ENCODE assay signal across 12 cellular contexts in the genomic region with DNA sequence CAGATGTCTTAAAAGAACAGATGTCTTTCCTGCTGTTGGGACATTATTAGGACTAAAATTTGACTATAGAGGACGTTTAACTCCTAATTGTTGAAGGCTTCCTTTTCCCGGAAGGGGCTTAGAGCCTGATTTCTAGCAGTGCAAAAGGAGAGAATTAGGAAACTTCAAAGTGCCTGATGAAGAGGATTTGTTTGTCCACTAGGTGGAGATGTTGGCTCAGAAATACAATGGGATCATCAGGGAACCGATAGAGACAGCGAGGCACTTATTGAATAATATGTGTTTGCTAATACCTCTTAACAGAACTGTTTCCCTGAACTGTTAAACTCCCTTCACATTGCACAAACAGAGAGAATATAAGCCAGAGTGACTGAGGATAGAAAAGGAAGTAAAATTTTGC.
DNase-seq lines count a peak whose midpoint lies in the region; ATAC-seq and TF ChIP-seq lines count a peak whose summit lies in the region.
"Had no signal": no experiment of that assay in that cellular context is flagged by ENCODE, and none has a peak within 500 bp of the region (broad histone marks: within the 10 kb centered on the region; RNA-seq: fewer than 3 reads in every experiment).

No MANE protein-coding gene starts in this region.

- H3K9me2 ChIP-seq in DOHH2 (replicated peaks; ENCODE audit: control insufficient read depth, low read length) = no peaks in the 10 kb centered on the region

- peak overlapping the region; percentile 63 for H3K27ac Mint-ChIP-seq in activated naive CD8-positive, alpha-beta T cell treated with anti-CD3 and anti-CD28 coated beads, Interleukin-2, amount 50 U/mL, for 24 hours
- peak overlapping the region in 2 of 10 donors; percentile 3 to 26 for H3K27ac Mint-ChIP-seq in naive thymus-derived CD8-positive, alpha-beta T cell

- H3K79me2 ChIP-seq in DOHH2 (ENCODE audit: control insufficient read depth, low read length) = no peaks in the 10 kb centered on the region

- no peak overlapping the region for H3K4me3 Mint-ChIP-seq in activated naive CD8-positive, alpha-beta T cell treated with anti-CD3 and anti-CD28 coated beads, Interleukin-2, amount 50 U/mL, for 24 hours
- peak overlapping the region in 5 of 10 donors; percentile 9 to 77 (median 66) for H3K4me3 Mint-ChIP-seq in naive thymus-derived CD8-positive, alpha-beta T cell

- no peak overlapping the region for H3K4me3 ChIP-seq in DOHH2 (ENCODE audit: low read length)
- H3K4me3 ChIP-seq: K562 had no signal

- H3K9me3 ChIP-seq in DOHH2 (ENCODE audit: control insufficient read depth, insufficient read depth, low read length) = no peaks in the 10 kb centered on the region

- POLR2A ChIA-PET in naive thymus-derived CD8-positive, alpha-beta T cell (lab: Charles Lee) = interaction anchor here (0.6 to 2.2 kb wide), 2 partner anchors 48 to 69 kb away, joined by 3 to 15 read pairs; no protein-coding TSS in a partner anchor

- H3K4me1 Mint-ChIP-seq in activated naive CD8-positive, alpha-beta T cell treated with anti-CD3 and anti-CD28 coated beads, Interleukin-2, amount 50 U/mL, for 24 hours = peaks cover 15% of the 10 kb centered on the region
- peaks cover 28 to 47% (median 39%) of the 10 kb centered on the region in 4 donors for H3K4me1 Mint-ChIP-seq in naive thymus-derived CD8-positive, alpha-beta T cell

- no peaks in the 10 kb centered on the region for H3K36me3 Mint-ChIP-seq in activated naive CD8-positive, alpha-beta T cell treated with anti-CD3 and anti-CD28 coated beads, Interleukin-2, amount 50 U/mL, for 24 hours (ENCODE audit: low read depth)
- H3K36me3 Mint-ChIP-seq in naive thymus-derived CD8-positive, alpha-beta T cell = peaks cover 0 to 13% (median 8%) of the 10 kb centered on the region in 3 donors

- ATAC-seq in HG02981 (IDR thresholded peaks at IDR 0.05; ENCODE audit: unreplicated experiment) (peak; percentile 61), GM21526 (IDR thresholded peaks at IDR 0.05; ENCODE audit: low FRiP score, unreplicated experiment) (no peak), HG02870 (IDR thresholded peaks at IDR 0.05; ENCODE audit: unreplicated experiment) (no peak), GM19463 (IDR thresholded peaks at IDR 0.05; ENCODE audit: unreplicated experiment) (no peak)
- ATAC-seq in activated naive CD8-positive, alpha-beta T cell treated with anti-CD3 and anti-CD28 coated beads, Interleukin-2, amount 50 U/mL, for 24 hours = peak; percentile 66
- ATAC-seq in naive thymus-derived CD8-positive, alpha-beta T cell = peak; percentile 77 to 85
- ATAC-seq: esophagus mucosa, K562, sciatic nerve had no signal

- no peaks in the 10 kb centered on the region for H3K36me3 ChIP-seq in DOHH2 (ENCODE audit: control insufficient read depth, low read length)

- H3K4me2 ChIP-seq in DOHH2 (ENCODE audit: low read length) = peak overlapping the region; percentile 21; the same call in 1 of the 2 replicates

- H3F3A ChIP-seq in DOHH2 (ENCODE audit: control insufficient read depth, insufficient read depth) = no peaks in the 10 kb centered on the region

- no peaks in the 10 kb centered on the region for H3K27me3 ChIP-seq in DOHH2 (ENCODE audit: control insufficient read depth, low read length)

- peaks cover 10% of the 10 kb centered on the region for H3K4me1 ChIP-seq in DOHH2 (ENCODE audit: control insufficient read depth, low read length)

- peak; percentile 54 for TF ChIP-seq CTCF in DOHH2 (IDR thresholded peaks at IDR 0.05; ENCODE audit: low read depth, low read length, poor library complexity, severe bottlenecking)

- H3K27me3 Mint-ChIP-seq in activated naive CD8-positive, alpha-beta T cell treated with anti-CD3 and anti-CD28 coated beads, Interleukin-2, amount 50 U/mL, for 24 hours = no peaks in the 10 kb centered on the region
- peaks cover 0 to 2% (median 0%) of the 10 kb centered on the region in 5 donors for H3K27me3 Mint-ChIP-seq in naive thymus-derived CD8-positive, alpha-beta T cell

- H3K27ac ChIP-seq in DOHH2 (ENCODE audit: low read depth, low read length) = no peak overlapping the region

- H4K20me1 ChIP-seq in DOHH2 (ENCODE audit: control insufficient read depth, insufficient read depth, low read depth, low read length) = no peaks in the 10 kb centered on the region

- DNase-seq in activated naive CD8-positive, alpha-beta T cell treated with anti-CD3 and anti-CD28 coated beads, Interleukin-2, amount 50 U/mL, for 24 hours = peak; percentile 4
- peak in 4 of 10 donors; percentile 7 to 43 (median 40) for DNase-seq in naive thymus-derived CD8-positive, alpha-beta T cell
- no peak for DNase-seq in SIG-M5 (lab: John Stamatoyannopoulos, UW)
- DNase-seq: activated CD4-positive, alpha-beta T cell treated with anti-CD3 and anti-CD28 coated beads, Interleukin-2, amount 50 U/mL, for 1 hour had no signal

- no peaks in the 10 kb centered on the region for H3K9me3 Mint-ChIP-seq in activated naive CD8-positive, alpha-beta T cell treated with anti-CD3 and anti-CD28 coated beads, Interleukin-2, amount 50 U/mL, for 24 hours
- H3K9me3 Mint-ChIP-seq in naive thymus-derived CD8-positive, alpha-beta T cell = peaks cover 0 to 3% (median 0%) of the 10 kb centered on the region in 9 donors

Comparison
In these comparisons a context has a peak if more than half of its experiments do, and no peak if none do; other contexts are left out.
1. ATAC-seq: peak in HG02981 (single experiment), activated naive CD8-positive, alpha-beta T cell treated with anti-CD3 and anti-CD28 coated beads, Interleukin-2, amount 50 U/mL, for 24 hours (single experiment) and naive thymus-derived CD8-positive, alpha-beta T cell (2 of 2); none in GM21526 (single experiment), HG02870 (single experiment) and GM19463 (single experiment).